Comparison of ENCODE assay signal across 23 cellular contexts in the genomic region with DNA sequence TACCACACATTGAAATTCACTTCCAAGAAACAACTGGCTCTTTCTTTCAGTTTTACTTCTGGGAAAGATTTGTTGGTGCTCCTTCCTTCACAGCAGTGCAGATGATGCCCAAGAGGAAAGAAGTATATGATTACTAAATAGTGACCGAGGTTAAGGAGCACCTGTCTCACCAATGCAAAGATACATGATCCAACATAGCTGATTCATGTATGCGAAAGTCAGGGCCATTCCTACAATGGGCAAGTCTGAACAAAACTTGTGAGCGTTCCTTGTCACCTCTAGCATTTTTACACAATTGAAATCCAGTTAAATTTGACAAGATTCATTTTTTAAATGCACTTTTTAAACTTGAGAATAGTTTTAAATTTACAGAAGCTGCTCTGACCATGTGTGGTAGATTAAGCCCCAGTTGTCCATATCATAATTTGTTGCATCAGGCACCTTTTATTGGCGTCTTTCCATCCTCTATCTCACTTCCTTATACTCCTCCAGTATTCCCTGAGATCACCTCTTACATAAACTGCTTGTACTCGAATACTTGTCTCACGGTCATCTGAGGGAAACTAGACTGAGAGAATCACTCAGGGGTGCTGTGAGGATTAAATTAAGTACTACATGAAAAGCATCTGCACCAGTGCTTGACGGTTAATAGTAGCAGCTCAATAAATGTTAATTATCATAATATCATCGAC.
"Had no signal": no experiment of that assay in that cellular context is flagged by ENCODE, and none has a peak within 500 bp of the region (broad histone marks: within the 10 kb centered on the region; RNA-seq: fewer than 3 reads in every experiment).

No MANE protein-coding gene starts in this region.

- H3K27me3 Mint-ChIP-seq: activated CD4-positive, alpha-beta memory T cell treated with anti-CD3 and anti-CD28 coated beads, Interleukin-2, amount 10 ng/mL, durations not matched to agents 7 days and 5 days; activated naive CD8-positive, alpha-beta T cell; memory B cell; T-cell had no signal

- H3K9me3 ChIP-seq: heart left ventricle, psoas muscle, upper lobe of right lung had no signal

- FAIRE-seq: frontal cortex, islet of Langerhans had no signal

- ATAC-seq: left lung; psoas muscle; sciatic nerve; stimulated activated naive CD8-positive, alpha-beta T cell treated with anti-CD3 and anti-CD28 coated beads, Interleukin-15, Interleukin-2, amounts not matched to agents 100 U/mL and 50 U/mL, for 24 hours; T-cell; upper lobe of right lung had no signal

- H3K36me3 Mint-ChIP-seq: activated naive CD8-positive, alpha-beta T cell; memory B cell; T-cell had no signal

- H3K4me3 ChIP-seq: cardiac muscle cell, coronary artery, heart left ventricle, left lung, psoas muscle, upper lobe of right lung had no signal

- H3K27ac Mint-ChIP-seq: activated CD4-positive, alpha-beta memory T cell treated with anti-CD3 and anti-CD28 coated beads, Interleukin-2, amount 10 ng/mL, durations not matched to agents 7 days and 5 days; activated naive CD8-positive, alpha-beta T cell; memory B cell; nephron; T-cell had no signal

- DNase-seq: activated CD4-positive, alpha-beta memory T cell treated with anti-CD3 and anti-CD28 coated beads, Interleukin-2, amount 10 ng/mL, durations not matched to agents 7 days and 5 days; activated gamma-delta T cell; activated T-cell treated with anti-CD3 and anti-CD28 coated beads, Interleukin-2, amount 50 U/mL, for 48 hours; aorta; effector CD4-positive, alpha-beta T cell; heart left ventricle; left lung; psoas muscle; stimulated activated CD4-positive, alpha-beta T cell treated with anti-CD3 and anti-CD28 coated beads, Interleukin-12 subunit alpha, Interleukin-12 subunit beta, amount 100 ng/mL, for 4 hours; stimulated activated CD4-positive, alpha-beta T cell treated with anti-CD3 and anti-CD28 coated beads, Interleukin-2, amount 100 ng/mL, for 48 hours; stimulated activated naive CD8-positive, alpha-beta T cell treated with anti-CD3 and anti-CD28 coated beads, Interleukin-15, Interleukin-2, amounts not matched to agents 100 U/mL and 50 U/mL, for 24 hours; T-cell; T1000; upper lobe of right lung had no signal

- H3K36me3 ChIP-seq: cardiac muscle cell, heart left ventricle, left lung, upper lobe of right lung had no signal

- H3K9me3 Mint-ChIP-seq: nephron had no signal

- H3K4me3 Mint-ChIP-seq: activated CD4-positive, alpha-beta memory T cell treated with anti-CD3 and anti-CD28 coated beads, Interleukin-2, amount 10 ng/mL, durations not matched to agents 7 days and 5 days; activated naive CD8-positive, alpha-beta T cell; memory B cell; nephron; T-cell had no signal

- H3K27ac ChIP-seq: cardiac muscle cell, coronary artery, heart left ventricle, left lung, psoas muscle, upper lobe of right lung, VCaP had no signal

- H3K4me1 Mint-ChIP-seq: activated CD4-positive, alpha-beta memory T cell treated with anti-CD3 and anti-CD28 coated beads, Interleukin-2, amount 10 ng/mL, durations not matched to agents 7 days and 5 days; memory B cell; nephron; T-cell had no signal

- H3K27me3 ChIP-seq: cardiac muscle cell, heart left ventricle, left lung, upper lobe of right lung had no signal

- H3K4me1 ChIP-seq: left lung, psoas muscle, upper lobe of right lung had no signal
